In the genomic region with DNA sequence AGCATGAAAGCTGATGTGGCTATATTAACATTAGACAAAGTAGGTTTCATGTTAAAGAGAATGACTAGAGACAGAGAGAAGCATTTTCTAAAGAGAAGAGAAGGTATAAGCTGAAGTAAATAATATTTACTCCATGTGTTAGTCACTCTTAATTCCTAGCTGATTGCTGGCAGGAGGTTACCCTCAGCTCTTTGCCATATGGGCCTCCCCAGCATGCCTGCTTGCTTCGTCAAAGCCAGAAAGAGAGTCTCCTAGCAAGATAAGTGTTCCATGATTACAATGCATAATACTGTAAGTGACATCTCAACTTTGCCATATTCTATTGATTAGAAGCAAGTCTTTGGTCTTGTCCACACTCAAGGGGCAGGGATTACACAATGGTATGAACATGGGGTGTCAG, we compare ENCODE assay signal across 14 cellular contexts.
"Had no signal": no experiment of that assay in that cellular context is flagged by ENCODE, and none has a peak within 500 bp of the region (broad histone marks: within the 10 kb centered on the region; RNA-seq: fewer than 3 reads in every experiment).

No MANE protein-coding gene starts in this region.

- H3K4me1 ChIP-seq: psoas muscle, tibial artery had no signal

- H3K4me3 Mint-ChIP-seq: activated CD4-positive, alpha-beta T cell treated with anti-CD3 and anti-CD28 coated beads, Interleukin-2, amount 10 ng/mL, durations not matched to agents 7 days and 5 days; activated naive CD8-positive, alpha-beta T cell treated with anti-CD3 and anti-CD28 coated beads for 36 hours; activated T-cell treated with anti-CD3 and anti-CD28 coated beads, Interleukin-2, amount 50 U/mL, for 72 hours; T-helper 2 cell treated with Interferon-gamma antibody and Interleukin-4, amounts not matched to agents 5 μg/mL and 100 μg/mL, for 36 hours had no signal

- H3K4me3 ChIP-seq: psoas muscle, tibial artery had no signal

- H3K36me3 Mint-ChIP-seq: activated naive CD8-positive, alpha-beta T cell treated with anti-CD3 and anti-CD28 coated beads for 36 hours had no signal

- DNase-seq: activated CD4-positive, alpha-beta T cell treated with anti-CD3 and anti-CD28 coated beads, Interleukin-2, amount 10 ng/mL, durations not matched to agents 7 days and 5 days; activated CD4-positive, CD25-positive, alpha-beta regulatory T cell; activated CD8-positive, alpha-beta memory T cell treated with anti-CD3 and anti-CD28 coated beads, Interleukin-2, amount 50 U/mL, for 48 hours; activated gamma-delta T cell treated with Interleukin-2 at 50 U/mL for 16 hours; activated naive CD8-positive, alpha-beta T cell treated with anti-CD3 and anti-CD28 coated beads for 36 hours; activated T-cell treated with anti-CD3 and anti-CD28 coated beads, Interleukin-2, amount 50 U/mL, for 72 hours; anterior cingulate cortex; dermis blood vessel endothelial cell; midbrain; psoas muscle; stimulated activated CD4-positive, alpha-beta T cell treated with anti-CD3 and anti-CD28 coated beads, Interleukin-12 subunit alpha, Interleukin-12 subunit beta, amount 100 ng/mL, for 4 hours; stimulated activated CD4-positive, alpha-beta T cell treated with anti-CD3 and anti-CD28 coated beads, Interleukin-2, amount 100 ng/mL, for 24 hours; tibial artery had no signal

- H3K27ac Mint-ChIP-seq: activated CD4-positive, alpha-beta T cell treated with anti-CD3 and anti-CD28 coated beads, Interleukin-2, amount 10 ng/mL, durations not matched to agents 7 days and 5 days; activated naive CD8-positive, alpha-beta T cell treated with anti-CD3 and anti-CD28 coated beads for 36 hours; activated T-cell treated with anti-CD3 and anti-CD28 coated beads, Interleukin-2, amount 50 U/mL, for 72 hours; T-helper 2 cell treated with Interferon-gamma antibody and Interleukin-4, amounts not matched to agents 5 μg/mL and 100 μg/mL, for 36 hours had no signal

- H3K27ac ChIP-seq: psoas muscle, tibial artery had no signal

- H3K9me3 Mint-ChIP-seq: activated CD4-positive, alpha-beta T cell treated with anti-CD3 and anti-CD28 coated beads, Interleukin-2, amount 10 ng/mL, durations not matched to agents 7 days and 5 days; activated T-cell treated with anti-CD3 and anti-CD28 coated beads, Interleukin-2, amount 50 U/mL, for 72 hours; T-helper 2 cell treated with Interferon-gamma antibody and Interleukin-4, amounts not matched to agents 5 μg/mL and 100 μg/mL, for 36 hours had no signal

- H3K9me3 ChIP-seq: psoas muscle, tibial artery had no signal

- H3K4me1 Mint-ChIP-seq: activated CD4-positive, alpha-beta T cell treated with anti-CD3 and anti-CD28 coated beads, Interleukin-2, amount 10 ng/mL, durations not matched to agents 7 days and 5 days; activated naive CD8-positive, alpha-beta T cell treated with anti-CD3 and anti-CD28 coated beads for 36 hours had no signal

- H3K36me3 ChIP-seq: tibial artery had no signal

- H3K27me3 Mint-ChIP-seq: activated naive CD8-positive, alpha-beta T cell treated with anti-CD3 and anti-CD28 coated beads for 36 hours had no signal

- H3K27me3 ChIP-seq: tibial artery had no signal
